Comparison of ENCODE assay signal across 8 cellular contexts in the genomic region with DNA sequence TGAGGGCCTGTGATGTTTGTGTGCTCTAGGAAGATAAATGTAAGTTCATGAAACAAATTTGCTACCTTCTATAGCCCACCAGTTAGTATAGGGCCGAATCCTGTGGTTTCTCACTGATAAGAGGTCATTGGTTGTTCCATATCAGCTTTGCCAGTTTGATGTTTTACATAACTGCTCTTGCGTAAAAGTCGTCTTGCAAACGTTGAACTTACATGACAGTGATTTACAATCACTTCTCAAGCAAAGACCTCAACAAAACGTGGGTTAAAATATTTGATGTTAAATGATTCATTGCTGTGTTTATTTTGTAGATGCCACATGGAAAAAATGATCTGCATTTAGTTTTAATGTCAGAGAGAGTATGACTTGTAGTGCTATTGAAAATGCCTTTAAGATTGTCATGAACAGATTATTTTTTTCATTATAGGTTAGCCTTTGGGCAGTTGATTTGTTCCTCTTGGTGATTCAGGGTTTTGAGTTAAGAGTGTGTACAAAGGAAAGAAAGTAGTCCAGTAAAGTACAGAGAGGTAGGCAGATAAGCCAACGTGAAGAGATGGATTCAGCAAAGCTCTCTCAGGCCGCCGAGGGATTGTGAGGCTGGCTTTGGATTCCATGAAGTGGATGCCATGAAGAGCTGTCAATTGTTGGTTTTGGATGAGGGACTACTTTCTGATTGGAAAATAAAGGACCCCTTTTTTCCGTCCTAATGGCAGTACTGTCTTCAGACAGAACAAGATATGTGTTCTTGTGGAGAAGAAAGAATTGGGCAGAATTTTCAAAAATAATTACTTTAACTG. TPM values are rescaled to one million over a fixed set of nuclear protein-coding genes. Genes with fewer than 3 reads are reported as not detected.
DNase-seq lines count a peak whose midpoint lies in the region; ATAC-seq, FAIRE-seq and TF ChIP-seq lines count a peak whose summit lies in the region.

No MANE protein-coding gene starts in this region.

- H3K4me1 ChIP-seq in PC-9 (replicated peaks; ENCODE audit: insufficient read depth) (peaks cover 32% of the 10 kb centered on the region), endothelial cell of umbilical vein (ENCODE audit: control insufficient read depth, extremely low read depth, insufficient read depth, low read length) (peaks cover 40% of the 10 kb centered on the region), parathyroid adenoma (peaks cover 7% of the 10 kb centered on the region)

- H3K27me3 ChIP-seq in PC-9 (ENCODE audit: insufficient read depth, low read depth), result no peaks in the 10 kb centered on the region
- no peaks in the 10 kb centered on the region for H3K27me3 ChIP-seq in endothelial cell of umbilical vein (ENCODE audit: control insufficient read depth in 2 of 2, insufficient read depth in 2 of 2, low read length in 2 of 2)
- no peaks in the 10 kb centered on the region for H3K27me3 ChIP-seq in parathyroid adenoma (ENCODE audit: control insufficient read depth, insufficient read depth, low read length)

- no peak for TF ChIP-seq POLR2A in endothelial cell of umbilical vein (IDR thresholded peaks at IDR 0.05; ENCODE audit: low read depth, low read length)

- H3K4me2 ChIP-seq in PC-9 (peak overlapping the region; percentile 99), endothelial cell of umbilical vein (ENCODE audit: insufficient read depth, low read length) (peak overlapping the region; percentile 89), parathyroid adenoma (ENCODE audit: low read length) (peak overlapping the region; percentile 92)

- CTCF ChIA-PET in PC-9 (lab: Charles Lee) (no interaction called here), endothelial cell of umbilical vein (lab: Charles Lee) (no interaction called here)

- FAIRE-seq in GM19239 (lab: Jason Lieb, UNC) (peak; percentile 76), endothelial cell of umbilical vein (lab: Jason Lieb, UNC) (no peak)

- H3K36me3 ChIP-seq in PC-9 (ENCODE audit: low read depth) (peaks cover 66% of the 10 kb centered on the region), endothelial cell of umbilical vein (ENCODE audit: control insufficient read depth in 2 of 2, extremely low read depth in 1 of 2, insufficient read depth in 2 of 2, low read length in 2 of 2) (peaks cover 8 to 41% of the 10 kb centered on the region in 2 experiments), parathyroid adenoma (ENCODE audit: control insufficient read depth, insufficient read depth, low read length) (no peaks in the 10 kb centered on the region)

- no peaks in the 10 kb centered on the region for H3K9me2 ChIP-seq in PC-9 (ENCODE audit: insufficient read depth)

- POLR2A ChIA-PET in PC-9 (lab: Charles Lee; ENCODE audit: unreplicated experiment), result no interaction called here
- POLR2A ChIA-PET in endothelial cell of umbilical vein (lab: Charles Lee), result interaction anchor here (0.5 kb wide), 1 partner anchor 74 kb away, joined by 3 read pairs; no protein-coding TSS in a partner anchor

- H3K9me1 ChIP-seq in endothelial cell of umbilical vein (replicated peaks; ENCODE audit: control insufficient read depth, extremely low read depth, insufficient read depth, low read length), result no peaks in the 10 kb centered on the region

- H3K27ac ChIP-seq in PC-9 (no peak overlapping the region), endothelial cell of umbilical vein (ENCODE audit: insufficient read depth, low read depth, low read length) (no peak overlapping the region), parathyroid adenoma (no peak overlapping the region)

- DNase-seq in GM19239 (ENCODE audit: insufficient read length, low spot score), result no peak
- DNase-seq in PC-9, result peak in 1 of 2 experiments; percentile 74
- DNase-seq in endothelial cell of umbilical vein (ENCODE audit: low read depth, low spot score), result peak; percentile 57
- no peak for DNase-seq in cerebellar cortex (ENCODE audit: low spot score)
- DNase-seq in GM20000 (ENCODE audit: low spot score), result no peak
- DNase-seq in KG1 (lab: John Stamatoyannopoulos, UW), result no peak

- peaks cover 69% of the 10 kb centered on the region for H4K20me1 ChIP-seq in PC-9 (ENCODE audit: insufficient read depth)
- peaks cover 21% of the 10 kb centered on the region for H4K20me1 ChIP-seq in endothelial cell of umbilical vein (replicated peaks; ENCODE audit: control insufficient read depth, extremely low read depth, insufficient read depth, low read length)

- peaks cover 47% of the 10 kb centered on the region for H3F3A ChIP-seq in PC-9 (ENCODE audit: insufficient read depth, low read depth)

- H2AFZ ChIP-seq in PC-9 (no peak overlapping the region), endothelial cell of umbilical vein (ENCODE audit: low read depth, low read length) (no peak overlapping the region), parathyroid adenoma (no peak overlapping the region)

- no TSS peak for BruUV-seq in PC-9 (replicated peaks; lab: Mats Ljungman, UMichigan)
- BruUV-seq in endothelial cell of umbilical vein (replicated peaks; lab: Mats Ljungman, UMichigan), result no TSS peak

- H3K9ac ChIP-seq in endothelial cell of umbilical vein (replicated peaks; ENCODE audit: extremely low read depth, insufficient read depth, low read length) (peak overlapping the region; percentile 37), parathyroid adenoma (no peak overlapping the region)

- no peak for TF ChIP-seq CTCF in PC-9 (conservative IDR thresholded peaks at IDR 0.05)
- TF ChIP-seq CTCF in endothelial cell of umbilical vein (IDR thresholded peaks at IDR 0.05; ENCODE audit: extremely low read depth in 1 of 2, insufficient read depth in 1 of 2, low read depth in 1 of 2, low read length in 2 of 2), result no peak
- no peak for TF ChIP-seq CTCF in parathyroid adenoma (IDR thresholded peaks at IDR 0.05)
- no peak for TF ChIP-seq CTCF in GM20000 (IDR thresholded peaks at IDR 0.05; ENCODE audit: extremely low read depth, missing control alignments)

- intact Hi-C loops in PC-9 (cut with micrococcal nuclease; ENCODE audit: unreplicated experiment), result no loop called here
- intact Hi-C loops in endothelial cell of umbilical vein (cut with micrococcal nuclease), result no loop called here

- H3K79me2 ChIP-seq in PC-9 (ENCODE audit: low read depth) (peaks cover 96% of the 10 kb centered on the region), endothelial cell of umbilical vein (ENCODE audit: control insufficient read depth, insufficient read depth, low read length) (peaks cover 94% of the 10 kb centered on the region), parathyroid adenoma (peaks cover 36% of the 10 kb centered on the region)

- ATAC-seq in HG03159 (IDR thresholded peaks at IDR 0.05; ENCODE audit: unreplicated experiment), result no peak

- dilution Hi-C loops in endothelial cell of umbilical vein (cut with MboI; ENCODE audit: extremely low pct_ligation_motif_present, low sequenced_read_pairs), result no loop called here

- H3K9me3 ChIP-seq in PC-9 (ENCODE audit: insufficient read depth, low read depth) (no peaks in the 10 kb centered on the region), endothelial cell of umbilical vein (replicated peaks; ENCODE audit: control insufficient read depth, insufficient read depth, low read length) (no peaks in the 10 kb centered on the region), parathyroid adenoma (ENCODE audit: control insufficient read depth, low read length) (no peaks in the 10 kb centered on the region)

- H3K4me3 ChIP-seq in PC-9, result peak overlapping the region; percentile 88; the same call in 1 of the 2 replicates
- peak overlapping the region in 2 of 3 experiments; percentile 84 to 85 for H3K4me3 ChIP-seq in endothelial cell of umbilical vein (replicated peaks in 1 of 3; ENCODE audit: insufficient read depth in 1 of 3, low read depth in 1 of 3, low read length in 3 of 3)
- H3K4me3 ChIP-seq in parathyroid adenoma (ENCODE audit: low read depth, low read length), result peak overlapping the region; percentile 94

RNA-seq across cellular contexts. Expression of gene EWSR1, which starts 2.6 kb away (rescaled TPM):
- total RNA-seq in PC-9 (2021), result 136 and 200 TPM in 2 replicates
- 302 and 305 TPM in 2 replicates for total RNA-seq in endothelial cell of umbilical vein
- 563 and 588 TPM in 2 replicates for polyA plus RNA-seq in endothelial cell of umbilical vein
- 186 and 237 TPM in 2 replicates for polyA plus RNA-seq in endothelial cell of umbilical vein (2011; cell fraction: cytosol; rRNA removed)
- 1,153 and 1,220 TPM in 2 replicates for polyA plus RNA-seq in endothelial cell of umbilical vein (2011; cell fraction: nucleus; rRNA removed)
- 226 and 267 TPM in 2 replicates for polyA plus RNA-seq in endothelial cell of umbilical vein (2012)
- polyA minus RNA-seq in endothelial cell of umbilical vein, result 389 and 446 TPM in 2 replicates
- 152 TPM for polyA minus RNA-seq in endothelial cell of umbilical vein (2011; cell fraction: cytosol; rRNA and poly(A)+ RNA removed)
- polyA minus RNA-seq in endothelial cell of umbilical vein (2011; cell fraction: nucleus; rRNA and poly(A)+ RNA removed), result 257 and 351 TPM in 2 replicates

RNA-seq across cellular contexts. Expression of gene RHBDD3, which starts 2.9 kb away (rescaled TPM):
- total RNA-seq in PC-9 (2021), result 17.6 and 21.9 TPM in 2 replicates
- 31.3 and 36.3 TPM in 2 replicates for total RNA-seq in endothelial cell of umbilical vein
- polyA plus RNA-seq in endothelial cell of umbilical vein, result 37.2 and 46.0 TPM in 2 replicates
- polyA plus RNA-seq in endothelial cell of umbilical vein (2011; cell fraction: cytosol; rRNA removed), result 22.0 and 32.2 TPM in 2 replicates
- 42.9 and 48.5 TPM in 2 replicates for polyA plus RNA-seq in endothelial cell of umbilical vein (2011; cell fraction: nucleus; rRNA removed)
- polyA plus RNA-seq in endothelial cell of umbilical vein (2012), result 17.3 and 17.4 TPM in 2 replicates
- polyA minus RNA-seq in endothelial cell of umbilical vein, result 9.3 and 17.8 TPM in 2 replicates
- polyA minus RNA-seq in endothelial cell of umbilical vein (2011; cell fraction: cytosol; rRNA and poly(A)+ RNA removed), result 8.6 TPM
- polyA minus RNA-seq in endothelial cell of umbilical vein (2011; cell fraction: nucleus; rRNA and poly(A)+ RNA removed), result 10.9 and 15.6 TPM in 2 replicates

RNA-seq across cellular contexts. Expression of gene GAS2L1, which starts 35.8 kb away (rescaled TPM):
- 15.2 and 16.6 TPM in 2 replicates for total RNA-seq in PC-9 (2021)
- 42.1 and 44.0 TPM in 2 replicates for total RNA-seq in endothelial cell of umbilical vein
- polyA plus RNA-seq in endothelial cell of umbilical vein, result 30.5 and 39.3 TPM in 2 replicates
- 19.9 and 27.5 TPM in 2 replicates for polyA plus RNA-seq in endothelial cell of umbilical vein (2011; cell fraction: cytosol; rRNA removed)
- 24.5 and 30.4 TPM in 2 replicates for polyA plus RNA-seq in endothelial cell of umbilical vein (2011; cell fraction: nucleus; rRNA removed)
- polyA plus RNA-seq in endothelial cell of umbilical vein (2012), result 24.5 and 34.1 TPM in 2 replicates
- 11.0 and 18.4 TPM in 2 replicates for polyA minus RNA-seq in endothelial cell of umbilical vein
- polyA minus RNA-seq in endothelial cell of umbilical vein (2011; cell fraction: cytosol; rRNA and poly(A)+ RNA removed), result 11.4 TPM
- polyA minus RNA-seq in endothelial cell of umbilical vein (2011; cell fraction: nucleus; rRNA and poly(A)+ RNA removed), result 13.3 and 16.6 TPM in 2 replicates

RNA-seq across cellular contexts. Expression of gene RASL10A, which starts 44.8 kb away (rescaled TPM):
- total RNA-seq in PC-9 (2021) (not detected in 2 replicates), endothelial cell of umbilical vein (1.3 and 1.9 TPM in 2 replicates)
- 1.1 TPM in 2 replicates for polyA plus RNA-seq in endothelial cell of umbilical vein
- polyA plus RNA-seq in endothelial cell of umbilical vein (2011; cell fraction: cytosol; rRNA removed), result 0.46 and 0.54 TPM in 2 replicates
- polyA plus RNA-seq in endothelial cell of umbilical vein (2011; cell fraction: nucleus; rRNA removed), result 3.4 and 3.6 TPM in 2 replicates
- polyA plus RNA-seq in endothelial cell of umbilical vein (2012), result 0.23 and 1.4 TPM in 2 replicates
- 0.47 TPM in 1 of 2 replicates, not detected in the other for polyA minus RNA-seq in endothelial cell of umbilical vein
- not detected for polyA minus RNA-seq in endothelial cell of umbilical vein (2011; cell fraction: cytosol; rRNA and poly(A)+ RNA removed)
- 0.96 TPM in 1 of 2 replicates, not detected in the other for polyA minus RNA-seq in endothelial cell of umbilical vein (2011; cell fraction: nucleus; rRNA and poly(A)+ RNA removed)
